Comparison of ENCODE assay signal across 8 cellular contexts in genomic region chr7:121395961-121396757, GRCh38.
DNase-seq lines count a peak whose midpoint lies in the region; ATAC-seq and TF ChIP-seq lines count a peak whose summit lies in the region.

A gene with protein sequence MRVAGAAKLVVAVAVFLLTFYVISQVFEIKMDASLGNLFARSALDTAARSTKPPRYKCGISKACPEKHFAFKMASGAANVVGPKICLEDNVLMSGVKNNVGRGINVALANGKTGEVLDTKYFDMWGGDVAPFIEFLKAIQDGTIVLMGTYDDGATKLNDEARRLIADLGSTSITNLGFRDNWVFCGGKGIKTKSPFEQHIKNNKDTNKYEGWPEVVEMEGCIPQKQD (minus strand): TSS chr7:121396308. CDS start chr7:121382969, 13,339 bp downstream.

- peak; percentile 46 for TF ChIP-seq CTCF in choroid plexus epithelial cell (conservative IDR thresholded peaks at IDR 0.05; ENCODE audit: low read depth, low read length)

- H3K4me3 ChIP-seq in choroid plexus epithelial cell (ENCODE audit: low read depth, low read length) = peak within 1 kb of the TSS; percentile 85

- ATAC-seq in GM19025 (IDR thresholded peaks at IDR 0.05; ENCODE audit: low read depth, unreplicated experiment) = peak; percentile 73
- peak; percentile 86 for ATAC-seq in HG03342 (IDR thresholded peaks at IDR 0.05; ENCODE audit: unreplicated experiment)

- peak; percentile 83 to 88 for DNase-seq in AML-193 (lab: John Stamatoyannopoulos, UW)
- peak; percentile 80 for DNase-seq in NCI-H446 treated with DMSO at 0.1 percent for 48 hours (lab: John Stamatoyannopoulos, UW)
- peak; percentile 72 to 73 for DNase-seq in activated CD4-positive, alpha-beta T cell treated with anti-CD3 and anti-CD28 coated beads for 24 hours (ENCODE audit: low read depth in 2 of 2)
- DNase-seq in choroid plexus epithelial cell (ENCODE audit: low read depth) = peak; percentile 94
- peak; percentile 95 for DNase-seq in kidney tubule cell (ENCODE audit: low spot score)
- DNase-seq in stimulated activated CD4-positive, alpha-beta T cell treated with anti-CD3 and anti-CD28 coated beads, Interleukin-1b, Interleukin-23, amount 100 ng/mL, for 24 hours (ENCODE audit: low read depth in 4 of 4, low spot score in 1 of 4) = peak; percentile 67 to 82 (median 76)

Comparison
In these comparisons a context has a peak if more than half of its experiments do, and no peak if none do; other contexts are left out.
1. Peak in every context shown above with its lines: DNase-seq, ATAC-seq and H3K4me3 ChIP-seq.